8 cellular contexts compared by ENCODE assay signal in the genomic region with DNA sequence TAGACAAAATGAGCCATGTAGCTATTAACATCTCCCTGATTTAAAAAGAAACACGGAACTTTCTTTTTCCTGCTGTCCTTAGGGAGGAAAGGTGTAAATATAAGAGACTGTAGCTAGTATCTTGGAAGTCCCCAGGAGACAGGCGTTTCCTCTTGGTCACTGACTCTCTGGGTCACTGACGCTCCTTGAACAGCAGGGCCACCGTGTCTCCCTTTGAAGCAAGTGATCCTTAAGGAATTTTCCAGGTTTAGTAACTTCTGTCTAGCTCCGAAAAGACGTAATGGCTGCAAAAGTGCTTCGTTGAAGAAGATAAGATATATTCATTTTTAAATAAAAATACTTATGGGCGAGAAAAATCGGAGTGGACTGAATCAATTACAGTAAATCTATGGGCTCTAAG. TPM values are rescaled to one million over a fixed set of nuclear protein-coding genes. Genes with fewer than 3 reads are reported as not detected.
DNase-seq lines count a peak whose midpoint lies in the region; ATAC-seq, FAIRE-seq and TF ChIP-seq lines count a peak whose summit lies in the region.

No MANE protein-coding gene starts in this region.

- intact Hi-C loops in A673 (cut with micrococcal nuclease; ENCODE audit: unreplicated experiment): no loop called here
- intact Hi-C loops in K562 (cut with micrococcal nuclease): no loop called here

- no peak overlapping the region for H2BK5ac ChIP-seq in mesenchymal stem cell (ENCODE audit: low read depth, low read length, poor library complexity, severe bottlenecking)

- peaks cover 16% of the 10 kb centered on the region for H3K36me3 Mint-ChIP-seq in HFFc6 (ENCODE audit: low read depth)

- no peak for FAIRE-seq in K562 (lab: Jason Lieb, UNC)

- H3K23ac ChIP-seq in mesenchymal stem cell (ENCODE audit: low read length in 2 of 2): no peak overlapping the region

- H3K4me1 ChIP-seq in A673 (ENCODE audit: insufficient read depth, low read length, poor library complexity, severe bottlenecking) (peaks cover 21% of the 10 kb centered on the region), K562 (replicated peaks in 1 of 2; ENCODE audit: control insufficient read depth in 2 of 2, insufficient read depth in 2 of 2, low read length in 2 of 2) (peaks cover 3 to 12% of the 10 kb centered on the region in 2 experiments; a peak in 4 of 5 replicates), mesenchymal stem cell (ENCODE audit: control insufficient read depth, insufficient read depth, low read depth, low read length) (peaks cover 9% of the 10 kb centered on the region)

- CTCF ChIA-PET in A673 (lab: Charles Lee): interaction anchor here (0.5 to 1.6 kb wide), 4 partner anchors 23 to 1410 kb away, joined by 3 to 7 read pairs (median 6); no protein-coding TSS in a partner anchor
- CTCF ChIA-PET in K562 (lab: Yijun Ruan, JAX; ENCODE audit: low intra/inter-chr PET ratio): no interaction called here

- no peak for TF ChIP-seq RAD21 in K562 (CRISPR knock-in tag; conservative IDR thresholded peaks at IDR 0.05 in 1 of 2, IDR thresholded peaks at IDR 0.05 in 1 of 2)

- no peak overlapping the region for H3K18ac ChIP-seq in mesenchymal stem cell (ENCODE audit: low read depth in 1 of 2, low read length in 2 of 2)

- peak overlapping the region; percentile 92 for H3K4me3 ChIP-seq in A673 (ENCODE audit: low read depth, low read length, poor library complexity, severe bottlenecking)
- H3K4me3 ChIP-seq in K562: peak overlapping the region; percentile 97
- H3K4me3 ChIP-seq in mesenchymal stem cell (ENCODE audit: insufficient read depth in 1 of 2, low read depth in 1 of 2, low read length in 2 of 2): peak overlapping the region in 1 of 2 experiments; percentile 91

- peak overlapping the region; percentile 97 for H2AFZ ChIP-seq in K562 (ENCODE audit: low read depth, low read length)
- no peak overlapping the region for H2AFZ ChIP-seq in mesenchymal stem cell (ENCODE audit: low read depth, low read length)

- no peak for TF ChIP-seq POLR2A in K562 (conservative IDR thresholded peaks at IDR 0.05)

- ATAC-seq in K562 (no peak), HG03460 (IDR thresholded peaks at IDR 0.05; ENCODE audit: unreplicated experiment) (no peak)

- H3K9me3 ChIP-seq in A673 (ENCODE audit: low read depth, low read length, poor library complexity, severe bottlenecking) (no peaks in the 10 kb centered on the region), K562 (replicated peaks; ENCODE audit: control insufficient read depth, insufficient read depth, low read depth, low read length) (no peaks in the 10 kb centered on the region), mesenchymal stem cell (ENCODE audit: control insufficient read depth, low read length) (no peaks in the 10 kb centered on the region)

- peaks cover 69% of the 10 kb centered on the region for H3K4me1 Mint-ChIP-seq in HFFc6 (ENCODE audit: low read depth)

- BruUV-seq in A673 (replicated peaks; lab: Mats Ljungman, UMichigan) (TSS peak; percentile 97), K562 (replicated peaks; lab: Mats Ljungman, UMichigan) (TSS peak; percentile 98)

- TF ChIP-seq CTCF in A673 (conservative IDR thresholded peaks at IDR 0.05; ENCODE audit: low read depth, low read length): no peak
- TF ChIP-seq CTCF in HFFc6 (IDR thresholded peaks at IDR 0.05): no peak
- no peak for TF ChIP-seq CTCF in K562 (IDR thresholded peaks at IDR 0.05 in 2 of 3, conservative IDR thresholded peaks at IDR 0.05 in 1 of 3; ENCODE audit: insufficient read depth in 2 of 3, low read depth in 1 of 3, low read length in 3 of 3)

- peak overlapping the region; percentile 82 to 96; a peak in 3 of 4 replicates for H3K9ac ChIP-seq in K562 (ENCODE audit: insufficient read depth in 1 of 2, low read depth in 2 of 2, low read length in 2 of 2)
- peak overlapping the region; percentile 94 for H3K9ac ChIP-seq in mesenchymal stem cell (ENCODE audit: low read length)

- no peaks in the 10 kb centered on the region for H3K36me3 ChIP-seq in A673 (ENCODE audit: insufficient read depth, low read length, poor library complexity, severe bottlenecking)
- H3K36me3 ChIP-seq in K562 (ENCODE audit: control insufficient read depth, insufficient read depth, low read length): peaks cover 21% of the 10 kb centered on the region; the same call in 2 of the 3 replicates
- peaks cover 0 to 4% of the 10 kb centered on the region in 2 experiments for H3K36me3 ChIP-seq in mesenchymal stem cell (ENCODE audit: control insufficient read depth in 1 of 2, insufficient read depth in 2 of 2, low read depth in 1 of 2, low read length in 2 of 2)

- H3K79me1 ChIP-seq in mesenchymal stem cell (replicated peaks; ENCODE audit: low read length, poor library complexity, severe bottlenecking): no peaks in the 10 kb centered on the region

- peaks cover 3% of the 10 kb centered on the region; the same call in 1 of the 2 replicates for H3K27me3 Mint-ChIP-seq in HFFc6 (ENCODE audit: insufficient read depth)

- H2AK5ac ChIP-seq in mesenchymal stem cell (ENCODE audit: low read length, severe bottlenecking): no peak overlapping the region

- peak overlapping the region; percentile 83 for H3K27ac ChIP-seq in A673 (ENCODE audit: low read depth, low read length, poor library complexity, severe bottlenecking)
- H3K27ac ChIP-seq in K562 (ENCODE audit: extremely low read depth, low read depth, low read length): peak overlapping the region; percentile 93
- H3K27ac ChIP-seq in mesenchymal stem cell (ENCODE audit: low read length, poor library complexity, severe bottlenecking): peak overlapping the region; percentile 99

- H3K4me2 ChIP-seq in K562 (ENCODE audit: insufficient read depth, low read length) (peak overlapping the region; percentile 85), mesenchymal stem cell (ENCODE audit: low read length, poor library complexity, severe bottlenecking) (peak overlapping the region; percentile 67)

- H3K9me1 ChIP-seq in K562 (ENCODE audit: control insufficient read depth, insufficient read depth, low read length): no peaks in the 10 kb centered on the region

- H3K27me3 ChIP-seq in A673 (replicated peaks; ENCODE audit: insufficient read depth, low read depth, low read length, poor library complexity): no peaks in the 10 kb centered on the region
- H3K27me3 ChIP-seq in K562 (ENCODE audit: control insufficient read depth in 2 of 2, insufficient read depth in 2 of 2, low read length in 2 of 2): no peaks in the 10 kb centered on the region
- H3K27me3 ChIP-seq in mesenchymal stem cell (ENCODE audit: control insufficient read depth in 1 of 2, insufficient read depth in 1 of 2, low read length in 2 of 2): no peaks in the 10 kb centered on the region

- no peaks in the 10 kb centered on the region for H3K9me3 Mint-ChIP-seq in HFFc6

- peak overlapping the region; percentile 99 for H3K4me3 Mint-ChIP-seq in HFFc6

- H4K8ac ChIP-seq in mesenchymal stem cell (ENCODE audit: low read length): no peak overlapping the region

- peaks cover 42% of the 10 kb centered on the region for H3K79me2 ChIP-seq in K562 (ENCODE audit: control insufficient read depth, insufficient read depth, low read length)

- in situ Hi-C loops in K562 (cut with MboI): no loop called here

- no peak overlapping the region for H2BK120ac ChIP-seq in mesenchymal stem cell (ENCODE audit: low read depth, low read length)

- H2BK15ac ChIP-seq in mesenchymal stem cell (ENCODE audit: low read depth, poor library complexity, severe bottlenecking): no peak overlapping the region

- no peak for TF ChIP-seq EP300 in K562 (IDR thresholded peaks at IDR 0.05; ENCODE audit: low read length)

- peak overlapping the region; percentile 91 for H3K27ac Mint-ChIP-seq in HFFc6

- 6% methylated on average over 9 of the region's 9 CpGs for WGBS in K562 (ENCODE audit: insufficient coverage, low coverage, missing lambda C conversion rate)
- 10% methylated on average over 4 of the region's 9 CpGs for WGBS in mesenchymal stem cell

- peaks cover 28% of the 10 kb centered on the region for H4K20me1 ChIP-seq in K562 (replicated peaks; ENCODE audit: control insufficient read depth, insufficient read depth, low read length)

- DNase-seq in A673 (ENCODE audit: low spot score) (no peak), HFFc6 (no peak), K562 (ENCODE audit: extremely low read depth in 1 of 4, low spot score in 3 of 4) (peak in 1 of 4 experiments; percentile 33), mesenchymal stem cell (peak; percentile 74), NCI-H446 (lab: John Stamatoyannopoulos, UW) (no peak), NCI-H2196 treated with DMSO at 0.1 percent for 48 hours (lab: John Stamatoyannopoulos, UW; ENCODE audit: unreplicated experiment) (no peak), NCI-H526 treated with DMSO at 0.1 percent for 48 hours (lab: John Stamatoyannopoulos, UW) (no peak)

- POLR2A ChIA-PET in A673 (lab: Charles Lee; ENCODE audit: low non-redundant PET): interaction anchor here (0.6 kb wide), 1 partner anchor 19 kb away, joined by 4 read pairs; no protein-coding TSS in a partner anchor
- POLR2A ChIA-PET in K562 (lab: Yijun Ruan, JAX): interaction anchor here (0.6 to 2.8 kb wide), 13 partner anchors 8 to 139 kb away, joined by 3 to 13 read pairs (median 4); partner anchors contain the start of gene GNE

- no peak overlapping the region for H4K91ac ChIP-seq in mesenchymal stem cell (ENCODE audit: low read length)

- peak overlapping the region in 1 of 2 experiments; percentile 2 for H3K4ac ChIP-seq in mesenchymal stem cell (ENCODE audit: low read depth in 1 of 2, low read length in 2 of 2)

- no peak overlapping the region for H3K14ac ChIP-seq in mesenchymal stem cell (ENCODE audit: low read length in 2 of 2)

- H2BK12ac ChIP-seq in mesenchymal stem cell (ENCODE audit: low read length in 2 of 2): no peak overlapping the region

RNA-seq across cellular contexts. Expression of gene CLTA, which starts 0.7 kb away (rescaled TPM):
- total RNA-seq in A673 (2021): 195 and 226 TPM in 2 replicates
- 100 to 1,000 TPM; 247 to 272 (median 259) TPM for total RNA-seq in HFFc6 (2021; fragmentation: NEBNext Ultra II Directional; extraction: Animal tissue kit (Norgen Biotek cat#: 25700))
- total RNA-seq in K562 (2011; cell fraction: chromatin; rRNA removed; ENCODE audit: low replicate concordance): 13.9 and 15.8 TPM in 2 replicates
- 17.2 and 17.5 TPM in 2 replicates for total RNA-seq in K562 (2011; cell fraction: nucleolus; rRNA removed)
- 19.0 and 24.3 TPM in 2 replicates for total RNA-seq in K562 (2011; cell fraction: nucleoplasm; rRNA removed)
- 186 and 196 TPM in 2 replicates for total RNA-seq in K562 (2014; rRNA removed)
- total RNA-seq in K562 (2014; rRNA removed; fragmentation: Illumina TruSeq; extraction: Trizol): 129 and 131 TPM in 2 replicates
- 156 and 161 TPM in 2 replicates for total RNA-seq in K562 (2015; rRNA removed; fragmentation: Illumina TruSeq; extraction: Trizol)
- total RNA-seq in K562 (2021): 140 and 144 TPM in 2 replicates
- 104 and 137 TPM in 2 replicates for polyA plus RNA-seq in K562 (2011; rRNA removed)
- 89.6 and 109 TPM in 2 replicates for polyA plus RNA-seq in K562 (2011; cell fraction: cytosol; rRNA removed)
- polyA plus RNA-seq in K562 (2011; cell fraction: nucleus; rRNA removed): 27.8 and 38.7 TPM in 2 replicates
- polyA plus RNA-seq in K562 (2012): 169 and 197 TPM in 2 replicates
- polyA plus RNA-seq in K562 (2014; fragmentation: Illumina TruSeq; extraction: Trizol): 144 and 156 TPM in 2 replicates
- polyA plus RNA-seq in K562 (2014; fragmentation: Nextera tagmentation; extraction: Ambion mirVana): 10 to 100 TPM; 37.8 to 39.6 TPM
- polyA plus RNA-seq in K562 (2014; rRNA removed): 206 and 219 TPM in 2 replicates
- polyA minus RNA-seq in K562 (2011; rRNA and poly(A)+ RNA removed): 60.8 and 67.3 TPM in 2 replicates
- polyA minus RNA-seq in K562 (2011; cell fraction: cytosol; rRNA and poly(A)+ RNA removed): 49.0 and 55.3 TPM in 2 replicates
- 12.7 and 16.2 TPM in 2 replicates for polyA minus RNA-seq in K562 (2011; cell fraction: nucleus; rRNA and poly(A)+ RNA removed)
- 420 TPM for polyA plus RNA-seq in mesenchymal stem cell (2013, experiment 1 of 2)
- polyA plus RNA-seq in mesenchymal stem cell (2013, experiment 2 of 2): 415 TPM

RNA-seq across cellular contexts. Expression of gene CCIN, which starts 20.8 kb away (rescaled TPM):
- total RNA-seq in A673 (2021) (not detected in 2 replicates), K562 (2014; rRNA removed) (not detected in 2 replicates), K562 (2014; rRNA removed; fragmentation: Illumina TruSeq; extraction: Trizol) (not detected in 2 replicates), K562 (2015; rRNA removed; fragmentation: Illumina TruSeq; extraction: Trizol) (not detected in 2 replicates), K562 (2021) (not detected in 2 replicates)
- total RNA-seq in HFFc6 (2021; fragmentation: NEBNext Ultra II Directional; extraction: Animal tissue kit (Norgen Biotek cat#: 25700)): 1 to 10 TPM in 1 of 6 experiments, under 1 TPM in 5; 0.59 to 2.5 (median 0.73) TPM
- not detected in 2 replicates for total RNA-seq in K562 (2011; cell fraction: chromatin; rRNA removed; ENCODE audit: low replicate concordance)
- total RNA-seq in K562 (2011; cell fraction: nucleolus; rRNA removed): 0.26 TPM in 1 of 2 replicates, not detected in the other
- not detected in 2 replicates for total RNA-seq in K562 (2011; cell fraction: nucleoplasm; rRNA removed)
- polyA plus RNA-seq in K562 (2011; rRNA removed) (not detected in 2 replicates), K562 (2014; fragmentation: Illumina TruSeq; extraction: Trizol) (not detected in 2 replicates), K562 (2014; fragmentation: Nextera tagmentation; extraction: Ambion mirVana) (not detected), K562 (2014; rRNA removed) (not detected in 2 replicates)
- polyA plus RNA-seq in K562 (2011; cell fraction: cytosol; rRNA removed): 0.04 and 0.09 TPM in 2 replicates
- not detected in 2 replicates for polyA plus RNA-seq in K562 (2011; cell fraction: nucleus; rRNA removed)
- polyA plus RNA-seq in K562 (2012): not detected in 2 replicates
- polyA minus RNA-seq in K562 (2011; rRNA and poly(A)+ RNA removed): not detected in 2 replicates
- not detected in 2 replicates for polyA minus RNA-seq in K562 (2011; cell fraction: cytosol; rRNA and poly(A)+ RNA removed)
- not detected in 2 replicates for polyA minus RNA-seq in K562 (2011; cell fraction: nucleus; rRNA and poly(A)+ RNA removed)
- polyA plus RNA-seq in mesenchymal stem cell (2013, experiment 1 of 2): 0.01 TPM
- polyA plus RNA-seq in mesenchymal stem cell (2013, experiment 2 of 2): 0.04 TPM

RNA-seq across cellular contexts. Expression of gene GLIPR2, which starts 53.4 kb away (rescaled TPM):
- total RNA-seq in A673 (2021) (5.0 and 6.9 TPM in 2 replicates), K562 (2014; rRNA removed) (2.0 and 4.0 TPM in 2 replicates), K562 (2014; rRNA removed; fragmentation: Illumina TruSeq; extraction: Trizol) (2.2 and 2.4 TPM in 2 replicates), K562 (2015; rRNA removed; fragmentation: Illumina TruSeq; extraction: Trizol) (1.4 TPM in 2 replicates), K562 (2021) (3.8 and 4.7 TPM in 2 replicates)
- 10 to 100 TPM; 18.1 to 24.7 (median 23.4) TPM for total RNA-seq in HFFc6 (2021; fragmentation: NEBNext Ultra II Directional; extraction: Animal tissue kit (Norgen Biotek cat#: 25700))
- 3.2 and 3.8 TPM in 2 replicates for total RNA-seq in K562 (2011; cell fraction: chromatin; rRNA removed; ENCODE audit: low replicate concordance)
- total RNA-seq in K562 (2011; cell fraction: nucleolus; rRNA removed): 1.7 and 2.2 TPM in 2 replicates
- total RNA-seq in K562 (2011; cell fraction: nucleoplasm; rRNA removed): 2.6 and 4.5 TPM in 2 replicates
- polyA plus RNA-seq in K562 (2011; rRNA removed) (6.9 and 8.8 TPM in 2 replicates), K562 (2014; fragmentation: Illumina TruSeq; extraction: Trizol) (4.4 and 4.8 TPM in 2 replicates), K562 (2014; fragmentation: Nextera tagmentation; extraction: Ambion mirVana) (1 to 10 TPM; 2.7 to 2.9 TPM), K562 (2014; rRNA removed) (4.0 and 4.6 TPM in 2 replicates)
- polyA plus RNA-seq in K562 (2011; cell fraction: cytosol; rRNA removed): 5.0 and 5.2 TPM in 2 replicates
- 2.9 and 3.2 TPM in 2 replicates for polyA plus RNA-seq in K562 (2011; cell fraction: nucleus; rRNA removed)
- 2.2 and 2.3 TPM in 2 replicates for polyA plus RNA-seq in K562 (2012)
- polyA minus RNA-seq in K562 (2011; rRNA and poly(A)+ RNA removed): 6.3 and 7.9 TPM in 2 replicates
- 2.5 and 4.0 TPM in 2 replicates for polyA minus RNA-seq in K562 (2011; cell fraction: cytosol; rRNA and poly(A)+ RNA removed)
- polyA minus RNA-seq in K562 (2011; cell fraction: nucleus; rRNA and poly(A)+ RNA removed): 0.56 and 0.67 TPM in 2 replicates
- 36.0 TPM for polyA plus RNA-seq in mesenchymal stem cell (2013, experiment 1 of 2)
- polyA plus RNA-seq in mesenchymal stem cell (2013, experiment 2 of 2): 35.7 TPM
